Comparison of ENCODE assay signal across 8 cellular contexts in genomic region chr2:238203973-238204683, GRCh38. TPM values are rescaled to one million over a fixed set of nuclear protein-coding genes. Genes with fewer than 3 reads are reported as not detected.
DNase-seq lines count a peak whose midpoint lies in the region; ATAC-seq and TF ChIP-seq lines count a peak whose summit lies in the region.

No MANE protein-coding gene starts in this region.

- no peaks in the 10 kb centered on the region for H3K9me3 ChIP-seq in BLaER1
- peaks cover 14% of the 10 kb centered on the region for H3K9me3 ChIP-seq in endodermal cell (ENCODE audit: control insufficient read depth, low read length)

- no peaks in the 10 kb centered on the region for H3F3A ChIP-seq in GM23338 (replicated peaks; ENCODE audit: low read depth)

- CTCF ChIA-PET in RWPE1 (lab: Yijun Ruan, JAX): no interaction called here

- TF ChIP-seq CTCF in GM23338 (conservative IDR thresholded peaks at IDR 0.05; ENCODE audit: low read depth in 2 of 2) (no peak), RWPE1 (conservative IDR thresholded peaks at IDR 0.05; ENCODE audit: low read depth) (no peak), endodermal cell (conservative IDR thresholded peaks at IDR 0.05) (no peak), omental fat pad (IDR thresholded peaks at IDR 0.05) (no peak)

- ATAC-seq in GM23338: peak; percentile 20; the same call in 2 of the 3 replicates
- ATAC-seq in omental fat pad (ENCODE audit: low FRiP score): peak; percentile 20
- no peak for ATAC-seq in HG03108 (IDR thresholded peaks at IDR 0.05; ENCODE audit: unreplicated experiment)

- H3K9ac ChIP-seq in BLaER1: peak overlapping the region; percentile 98
- H3K9ac ChIP-seq in endodermal cell (ENCODE audit: extremely low read depth, low read length, poor library complexity, severe bottlenecking): peak overlapping the region; percentile 40

- H3K27me3 ChIP-seq in BLaER1: no peaks in the 10 kb centered on the region
- peaks cover 8% of the 10 kb centered on the region; the same call in 1 of the 2 replicates for H3K27me3 ChIP-seq in GM23338 (ENCODE audit: insufficient read depth)
- H3K27me3 ChIP-seq in endodermal cell (ENCODE audit: control insufficient read depth, insufficient read depth, low read length, poor library complexity, severe bottlenecking): peaks cover 20% of the 10 kb centered on the region

- peak overlapping the region; percentile 99 for H3K4me3 ChIP-seq in BLaER1
- peak overlapping the region; percentile 57 for H3K4me3 ChIP-seq in GM23338
- peak overlapping the region; percentile 81 for H3K4me3 ChIP-seq in endodermal cell (ENCODE audit: low read length)

- H3K36me3 ChIP-seq in BLaER1 (peaks cover 5% of the 10 kb centered on the region), GM23338 (ENCODE audit: insufficient read depth) (no peaks in the 10 kb centered on the region), endodermal cell (ENCODE audit: control insufficient read depth, insufficient read depth, low read length) (no peaks in the 10 kb centered on the region)

- H4K20me1 ChIP-seq in BLaER1 (peaks cover 43% of the 10 kb centered on the region), GM23338 (replicated peaks; ENCODE audit: insufficient read depth) (peaks cover 33% of the 10 kb centered on the region)

- H3K4me1 Mint-ChIP-seq in GM23338: peaks cover 6% of the 10 kb centered on the region
- H3K4me1 Mint-ChIP-seq in endodermal cell: peaks cover 13% of the 10 kb centered on the region

- H3K79me2 ChIP-seq in GM23338 (replicated peaks; ENCODE audit: insufficient read depth): peaks cover 39% of the 10 kb centered on the region

- H3K4me1 ChIP-seq in BLaER1: peaks cover 29% of the 10 kb centered on the region
- H3K4me1 ChIP-seq in GM23338 (ENCODE audit: insufficient read depth): peaks cover 17% of the 10 kb centered on the region
- peaks cover 2% of the 10 kb centered on the region for H3K4me1 ChIP-seq in endodermal cell (ENCODE audit: control insufficient read depth, insufficient read depth, low read length)

- H3K4me2 ChIP-seq in BLaER1 (peak overlapping the region; percentile 94), GM23338 (peak overlapping the region; percentile 83)

- POLR2A ChIA-PET in RWPE1 (lab: Yijun Ruan, JAX; ENCODE audit: low non-redundant PET): no interaction called here

- peaks cover 6% of the 10 kb centered on the region for H3K27me3 Mint-ChIP-seq in GM23338 (ENCODE audit: insufficient read depth, low read depth, poor library complexity)
- peaks cover 10% of the 10 kb centered on the region for H3K27me3 Mint-ChIP-seq in endodermal cell (ENCODE audit: insufficient read depth)

- no peak for DNase-seq in GM23338 (ENCODE audit: low spot score)
- no peak for DNase-seq in RWPE1 (ENCODE audit: low spot score)
- no peak for DNase-seq in endodermal cell
- no peak for DNase-seq in omental fat pad (ENCODE audit: low spot score)
- DNase-seq in NCI-H1694 treated with DMSO at 0.1 percent for 48 hours (lab: John Stamatoyannopoulos, UW): no peak
- DNase-seq in GM19240 (ENCODE audit: insufficient read length, low spot score): no peak

- H3K4me3 Mint-ChIP-seq in GM23338: peak overlapping the region; percentile 79
- peak overlapping the region; percentile 81 for H3K4me3 Mint-ChIP-seq in endodermal cell

- peaks cover 9% of the 10 kb centered on the region for H3K9me3 Mint-ChIP-seq in GM23338
- H3K9me3 Mint-ChIP-seq in endodermal cell: peaks cover 10% of the 10 kb centered on the region

- peak overlapping the region; percentile 99 for H2AFZ ChIP-seq in GM23338

- H3K27ac ChIP-seq in BLaER1 (peak overlapping the region; percentile 96), GM23338 (ENCODE audit: low read depth) (no peak overlapping the region), RWPE1 (peak overlapping the region; percentile 83), endodermal cell (ENCODE audit: low read depth, low read length) (peak overlapping the region; percentile 71)

- H3K9me2 ChIP-seq in GM23338 (ENCODE audit: insufficient read depth): 0 out of 2 replicates have a peak, but pooled peaks cover 4% of the 10 kb centered on the region

- WGBS in endodermal cell (ENCODE audit: insufficient coverage in 1 of 2, insufficient read length in 1 of 2), 2 experiments: 77 to 81% methylated on average over 12 to 18 of the region's 18 CpGs

- H3K36me3 Mint-ChIP-seq in GM23338 (ENCODE audit: low read depth) (peaks cover 4% of the 10 kb centered on the region; the same call in 1 of the 3 replicates), endodermal cell (ENCODE audit: low read depth) (no peaks in the 10 kb centered on the region)

- H3K27ac Mint-ChIP-seq in GM23338: no peak overlapping the region
- H3K27ac Mint-ChIP-seq in endodermal cell: peak overlapping the region; percentile 52

TF ChIP-seq in GM23338, 12 proteins besides CTCF, POLR2A, EP300 and RAD21 (continues in another document):
- TF ChIP-seq NANOG (IDR thresholded peaks at IDR 0.05; ENCODE audit: borderline replicate concordance): no peak
- no peak for TF ChIP-seq EZH2 (IDR thresholded peaks at IDR 0.05; ENCODE audit: low read depth, unreplicated experiment)
- TF ChIP-seq REST (IDR thresholded peaks at IDR 0.05; ENCODE audit: unreplicated experiment): no peak
- TF ChIP-seq CREB1 (CRISPR knock-in tag; IDR thresholded peaks at IDR 0.05; ENCODE audit: low read depth): no peak
- TF ChIP-seq POLR2AphosphoS5 (IDR thresholded peaks at IDR 0.05; ENCODE audit: low read depth): no peak
- TF ChIP-seq JUNB (IDR thresholded peaks at IDR 0.05; ENCODE audit: unreplicated experiment): no peak
- no peak for TF ChIP-seq STAT1 (IDR thresholded peaks at IDR 0.05; ENCODE audit: unreplicated experiment)
- no peak for TF ChIP-seq EZH2phosphoT487 (IDR thresholded peaks at IDR 0.05; ENCODE audit: unreplicated experiment)
- no peak for TF ChIP-seq ZNF331 (CRISPR knock-in tag; IDR thresholded peaks at IDR 0.05; ENCODE audit: low read depth)
- no peak for TF ChIP-seq ETS1 (IDR thresholded peaks at IDR 0.05)
- no peak for TF ChIP-seq ZNF114 (CRISPR knock-in tag; IDR thresholded peaks at IDR 0.05)

RNA-seq across cellular contexts. Expression of gene ILKAP, which starts 0.6 kb away (rescaled TPM):
- total RNA-seq in GM23338 (2014; rRNA removed; shearing (Covaris generic)): 17.0 and 29.7 TPM in 2 replicates
- polyA plus RNA-seq in GM23338 (2016; fragmentation: Nextera tagmentation; extraction: Ambion mirVana): 35.9 and 36.3 TPM in 2 replicates
- total RNA-seq in endodermal cell: 10 to 100 TPM; 40.9 to 46.4 TPM
- 42.6 TPM for polyA plus RNA-seq in endodermal cell (2013, experiment 1 of 2)
- polyA plus RNA-seq in endodermal cell (2013, experiment 2 of 2): 38.0 TPM
- 10 to 100 TPM; 20.2 to 51.8 (median 29.7) TPM for total RNA-seq in omental fat pad

RNA-seq across cellular contexts. Expression of gene HES6, which starts 35.7 kb away (rescaled TPM):
- total RNA-seq in GM23338 (2014; rRNA removed; shearing (Covaris generic)): 76.3 and 85.5 TPM in 2 replicates
- 38.8 and 42.7 TPM in 2 replicates for polyA plus RNA-seq in GM23338 (2016; fragmentation: Nextera tagmentation; extraction: Ambion mirVana)
- total RNA-seq in endodermal cell (10 to 100 TPM; 17.8 to 26.3 TPM), omental fat pad (1 to 10 TPM; 5.3 to 9.1 (median 5.6) TPM)
- polyA plus RNA-seq in endodermal cell (2013, experiment 1 of 2): 302 TPM
- polyA plus RNA-seq in endodermal cell (2013, experiment 2 of 2): 279 TPM

RNA-seq across cellular contexts. Expression of gene ERFE, which starts 45.4 kb away (rescaled TPM):
- 2.5 and 3.3 TPM in 2 replicates for total RNA-seq in GM23338 (2014; rRNA removed; shearing (Covaris generic))
- polyA plus RNA-seq in GM23338 (2016; fragmentation: Nextera tagmentation; extraction: Ambion mirVana): 0.61 and 1.0 TPM in 2 replicates
- 1 to 10 TPM in 1 of 2 donors, under 1 TPM in 1; 0.48 to 1.6 TPM for total RNA-seq in endodermal cell
- 3.4 TPM for polyA plus RNA-seq in endodermal cell (2013, experiment 1 of 2)
- 2.0 TPM for polyA plus RNA-seq in endodermal cell (2013, experiment 2 of 2)
- 1 to 10 TPM in 2 of 4 donors, not detected in 2; 1.1 to 1.9 TPM for total RNA-seq in omental fat pad
